Comparison of ENCODE assay signal across 25 cellular contexts in the genomic region with DNA sequence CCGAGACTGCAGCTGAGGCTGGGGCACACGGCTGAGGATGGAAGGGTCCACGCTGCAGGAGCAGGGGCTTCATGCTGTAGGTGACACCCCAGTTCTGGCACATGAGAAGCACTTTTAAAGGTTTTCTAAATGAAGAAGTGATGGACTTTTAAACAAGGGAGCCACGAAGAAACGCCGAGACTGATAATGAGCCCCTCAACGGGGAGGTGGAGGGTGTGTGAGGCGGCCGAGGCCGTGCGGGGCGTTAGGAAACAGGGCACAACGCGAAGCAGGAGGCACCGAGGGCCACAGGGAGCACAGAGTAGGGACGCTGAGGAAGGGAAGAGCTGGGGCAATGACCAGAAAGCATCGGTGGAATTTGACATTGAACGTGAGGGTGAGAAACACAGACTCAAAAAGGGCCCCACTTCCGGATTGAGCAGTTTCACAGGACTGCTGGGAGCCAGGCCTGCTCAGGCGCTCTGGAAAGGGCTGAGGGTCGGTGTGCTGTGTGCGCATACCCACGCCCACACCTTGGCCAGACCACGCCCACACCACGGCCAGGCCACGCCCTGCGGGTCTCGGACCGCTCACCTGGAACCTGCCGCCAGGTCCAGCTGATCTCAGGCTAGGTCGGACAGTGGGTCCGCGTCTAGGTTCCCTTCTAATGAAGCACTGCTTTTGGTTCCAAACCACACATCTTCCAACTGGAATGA.
"Had no signal": no experiment of that assay in that cellular context is flagged by ENCODE, and none has a peak within 500 bp of the region (broad histone marks: within the 10 kb centered on the region; RNA-seq: fewer than 3 reads in every experiment).

No MANE protein-coding gene starts in this region.

- H3K4me3 ChIP-seq: ascending aorta, breast epithelium, left ventricle myocardium inferior, transverse colon had no signal

- H3K4me3 Mint-ChIP-seq: activated T-cell treated with anti-CD3 and anti-CD28 coated beads, Interleukin-2, amount 50 U/mL, for 72 hours; immature natural killer cell; memory B cell; stimulated activated naive CD8-positive, alpha-beta T cell treated with anti-CD3 and anti-CD28 coated beads, Interleukin-15, Interleukin-2, amounts not matched to agents 100 ng/mL and 50 ng/mL, for 24 hours; T-cell had no signal

- H3K9me3 ChIP-seq: ascending aorta, breast epithelium, left ventricle myocardium inferior, transverse colon had no signal

- H3K4me1 ChIP-seq: ascending aorta, breast epithelium had no signal

- ATAC-seq: activated T-cell treated with anti-CD3 and anti-CD28 coated beads, Interleukin-2, amount 50 U/mL, for 72 hours; naive thymus-derived CD8-positive, alpha-beta T cell; SK-N-SH treated with all-trans-retinoic acid at 6 μM for 48 hours; T-cell had no signal

- DNase-seq: activated CD4-positive, alpha-beta T cell treated with anti-CD3 and anti-CD28 coated beads, Interleukin-2, amount 50 U/mL, for 1 hour; activated CD4-positive, CD25-positive, alpha-beta regulatory T cell; activated CD8-positive, alpha-beta memory T cell treated with anti-CD3 and anti-CD28 coated beads, Interleukin-2, amount 50 U/mL, for 4 hours; activated gamma-delta T cell treated with Interleukin-2 at 50 U/mL for 16 hours; activated T-cell treated with anti-CD3 and anti-CD28 coated beads, Interleukin-2, amount 50 U/mL, for 72 hours; cerebellar nuclear complex; cortex of kidney; erythroblast; immature natural killer cell; kidney glomerular epithelial cell; left ventricle myocardium inferior; naive thymus-derived CD8-positive, alpha-beta T cell; occipital lobe; retina; stimulated activated CD4-positive, alpha-beta T cell treated with anti-CD3 and anti-CD28 coated beads, Interleukin-15, amount 100 ng/mL, for 24 hours; stimulated activated CD4-positive, alpha-beta T cell treated with anti-CD3 and anti-CD28 coated beads, Interleukin-2, amount 100 ng/mL, for 48 hours; T-cell; transverse colon had no signal

- H3K9me3 Mint-ChIP-seq: activated T-cell treated with anti-CD3 and anti-CD28 coated beads, Interleukin-2, amount 50 U/mL, for 72 hours; memory B cell; stimulated activated naive CD8-positive, alpha-beta T cell treated with anti-CD3 and anti-CD28 coated beads, Interleukin-15, Interleukin-2, amounts not matched to agents 100 ng/mL and 50 ng/mL, for 24 hours; T-cell had no signal

- H3K36me3 Mint-ChIP-seq: immature natural killer cell, memory B cell, T-cell had no signal

- FAIRE-seq: endometrium, frontal cortex had no signal

- H3K27ac ChIP-seq: ascending aorta, breast epithelium, left ventricle myocardium inferior, transverse colon had no signal

- H3K27me3 ChIP-seq: ascending aorta had no signal

- H3K36me3 ChIP-seq: ascending aorta, breast epithelium, left ventricle myocardium inferior, transverse colon had no signal

- H3K27ac Mint-ChIP-seq: activated T-cell treated with anti-CD3 and anti-CD28 coated beads, Interleukin-2, amount 50 U/mL, for 72 hours; memory B cell; stimulated activated naive CD8-positive, alpha-beta T cell treated with anti-CD3 and anti-CD28 coated beads, Interleukin-15, Interleukin-2, amounts not matched to agents 100 ng/mL and 50 ng/mL, for 24 hours had no signal

- H3K27me3 Mint-ChIP-seq: naive thymus-derived CD8-positive, alpha-beta T cell; stimulated activated naive CD8-positive, alpha-beta T cell treated with anti-CD3 and anti-CD28 coated beads, Interleukin-15, Interleukin-2, amounts not matched to agents 100 ng/mL and 50 ng/mL, for 24 hours had no signal
